Comparison of ENCODE assay signal across 12 cellular contexts in the genomic region with DNA sequence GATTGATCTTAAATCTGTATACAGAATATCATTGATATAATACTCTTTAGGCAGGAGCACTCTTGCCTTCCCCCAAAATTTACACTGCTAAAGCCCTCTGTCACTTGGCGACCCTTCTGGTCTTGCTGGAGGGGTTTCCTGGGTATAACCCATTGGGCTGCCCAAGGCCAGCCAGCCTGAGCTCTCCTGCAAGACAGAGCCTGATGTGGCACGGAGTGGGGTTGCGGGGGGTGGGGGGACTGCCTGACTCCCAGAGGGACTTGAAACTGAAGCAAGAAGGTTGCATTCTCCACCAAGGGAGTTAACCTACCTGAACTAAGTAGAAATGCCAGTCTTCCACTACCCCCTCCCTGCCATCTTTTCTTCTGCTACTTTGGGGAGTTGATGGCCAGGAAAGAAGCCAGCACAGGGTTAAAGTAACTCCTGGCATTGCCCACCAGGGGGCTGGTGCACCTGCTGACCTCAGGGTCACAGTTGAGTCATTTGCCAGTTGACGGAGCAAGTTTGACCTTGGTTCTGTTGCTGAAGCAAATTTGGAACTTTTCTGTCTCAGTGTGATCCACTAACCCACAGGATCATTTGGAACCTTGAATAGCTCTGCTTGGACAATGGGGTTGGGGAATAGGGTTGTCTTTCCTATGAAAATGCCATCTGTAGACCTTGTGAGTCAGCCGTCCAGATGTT.
DNase-seq lines count a peak whose midpoint lies in the region; ATAC-seq and TF ChIP-seq lines count a peak whose summit lies in the region.
"Had no signal": no experiment of that assay in that cellular context is flagged by ENCODE, and none has a peak within 500 bp of the region (broad histone marks: within the 10 kb centered on the region; RNA-seq: fewer than 3 reads in every experiment).

No MANE protein-coding gene starts in this region.

- H2AFZ ChIP-seq in DND-41 (ENCODE audit: low read depth, low read length): no peak overlapping the region

- no peak for TF ChIP-seq POLR2A in GM18505 (IDR thresholded peaks at IDR 0.05; ENCODE audit: borderline replicate concordance, extremely low read depth, insufficient read depth, insufficient read length)

- peaks cover 2% of the 10 kb centered on the region; the same call in 1 of the 2 replicates for H3K79me2 ChIP-seq in DND-41 (ENCODE audit: insufficient read depth, low read length)

- H3K4me2 ChIP-seq in DND-41 (ENCODE audit: insufficient read depth, low read length): no peak overlapping the region

- H3K9me3 ChIP-seq in A673 (ENCODE audit: low read depth, low read length, poor library complexity, severe bottlenecking) (no peaks in the 10 kb centered on the region), DND-41 (ENCODE audit: insufficient read depth, low read length, severe bottlenecking) (no peaks in the 10 kb centered on the region)
- H3K9me3 ChIP-seq: tibial nerve had no signal

- H3K36me3 ChIP-seq in A673 (ENCODE audit: insufficient read depth, low read length, poor library complexity, severe bottlenecking) (peaks cover 70% of the 10 kb centered on the region), DND-41 (ENCODE audit: insufficient read depth, low read length) (peaks cover 97% of the 10 kb centered on the region)

- H3K27ac ChIP-seq in A673 (ENCODE audit: low read depth, low read length, poor library complexity, severe bottlenecking) (no peak overlapping the region), DND-41 (ENCODE audit: low read length) (no peak overlapping the region)
- H3K27ac ChIP-seq: HL-60, tibial nerve had no signal

- no peaks in the 10 kb centered on the region for H3K27me3 ChIP-seq in A673 (replicated peaks; ENCODE audit: insufficient read depth, low read depth, low read length, poor library complexity)
- no peaks in the 10 kb centered on the region for H3K27me3 ChIP-seq in DND-41 (ENCODE audit: insufficient read depth, low read length, poor library complexity)
- H3K27me3 ChIP-seq: tibial nerve had no signal

- no peaks in the 10 kb centered on the region for H3K4me1 ChIP-seq in A673 (ENCODE audit: insufficient read depth, low read length, poor library complexity, severe bottlenecking)
- no peaks in the 10 kb centered on the region for H3K4me1 ChIP-seq in DND-41 (ENCODE audit: insufficient read depth, low read length)

- POLR2A ChIA-PET in A673 (lab: Charles Lee; ENCODE audit: low non-redundant PET): no interaction called here

- peaks cover 55% of the 10 kb centered on the region for H4K20me1 ChIP-seq in DND-41 (ENCODE audit: insufficient read depth, low read length)

- intact Hi-C loops in A673 (cut with micrococcal nuclease; ENCODE audit: unreplicated experiment): no loop called here

- H3K4me3 ChIP-seq in A673 (ENCODE audit: low read depth, low read length, poor library complexity, severe bottlenecking): no peak overlapping the region
- no peak overlapping the region for H3K4me3 ChIP-seq in DND-41 (ENCODE audit: low read depth in 1 of 2, low read length in 2 of 2)
- H3K4me3 ChIP-seq in fibroblast of villous mesenchyme (ENCODE audit: low read depth, low read length): no peak overlapping the region
- H3K4me3 ChIP-seq: tibial nerve had no signal

- CTCF ChIA-PET in A673 (lab: Charles Lee): no interaction called here

- DNase-seq in A673 (ENCODE audit: low spot score) (no peak), DND-41 (no peak), RPMI8226 (peak; percentile 34), fibroblast of villous mesenchyme (ENCODE audit: low read depth) (no peak), NCI-H748 (lab: John Stamatoyannopoulos, UW; ENCODE audit: unreplicated experiment) (no peak), NCI-H2107 treated with DMSO at 0.1 percent for 48 hours (lab: John Stamatoyannopoulos, UW; ENCODE audit: unreplicated experiment) (no peak)
- DNase-seq: NCI-H2107 had no signal

- ATAC-seq in DND-41 (ENCODE audit: insufficient read depth, low read depth) (peak; percentile 44; the same call in 2 of the 3 replicates), GM18505 (IDR thresholded peaks at IDR 0.05; ENCODE audit: unreplicated experiment) (no peak), HG02870 (IDR thresholded peaks at IDR 0.05; ENCODE audit: unreplicated experiment) (no peak)
- ATAC-seq: esophagus mucosa had no signal

- H3K9ac ChIP-seq in DND-41 (ENCODE audit: low read depth, low read length): no peak overlapping the region

- 0 out of 2 replicates have a peak, but pooled peaks have one; percentile 16 for TF ChIP-seq CTCF in A673 (conservative IDR thresholded peaks at IDR 0.05; ENCODE audit: low read depth, low read length)
- peak; percentile 59 for TF ChIP-seq CTCF in DND-41 (IDR thresholded peaks at IDR 0.05; ENCODE audit: borderline replicate concordance, extremely low read depth, low read length, poor library complexity, severe bottlenecking)
- TF ChIP-seq CTCF in fibroblast of villous mesenchyme (IDR thresholded peaks at IDR 0.05; ENCODE audit: insufficient read depth, low read depth, low read length): peak; percentile 36

- BruUV-seq in A673 (replicated peaks; lab: Mats Ljungman, UMichigan): no TSS peak
